12 cellular contexts compared by ENCODE assay signal in genomic region chr15:58951388-58952060, GRCh38. TPM values are rescaled to one million over a fixed set of nuclear protein-coding genes. Genes with fewer than 3 reads are reported as not detected.
DNase-seq lines count a peak whose midpoint lies in the region; TF ChIP-seq lines count a peak whose summit lies in the region.
"Had no signal": no experiment of that assay in that cellular context is flagged by ENCODE, and none has a peak within 500 bp of the region (broad histone marks: within the 10 kb centered on the region; RNA-seq: fewer than 3 reads in every experiment).

No MANE protein-coding gene starts in this region.

- no peaks in the 10 kb centered on the region for H3K27me3 Mint-ChIP-seq in type B pancreatic cell
- no peaks in the 10 kb centered on the region for H3K27me3 Mint-ChIP-seq in endothelial cell (ENCODE audit: unreplicated experiment)
- H3K27me3 Mint-ChIP-seq: activated CD4-positive, alpha-beta memory T cell treated with anti-CD3 and anti-CD28 coated beads, Interleukin-2, amount 10 ng/mL, durations not matched to agents 7 days and 5 days had no signal

- no peaks in the 10 kb centered on the region for H3K9me3 Mint-ChIP-seq in type B pancreatic cell
- H3K9me3 Mint-ChIP-seq in endothelial cell (ENCODE audit: unreplicated experiment), result no peaks in the 10 kb centered on the region
- H3K9me3 Mint-ChIP-seq: activated CD4-positive, alpha-beta memory T cell treated with anti-CD3 and anti-CD28 coated beads, Interleukin-2, amount 10 ng/mL, durations not matched to agents 7 days and 5 days had no signal

- peak; percentile 11 for DNase-seq in NCI-H82 (lab: John Stamatoyannopoulos, UW)
- DNase-seq in NCI-H82 treated with DMSO at 0.1 percent for 48 hours (lab: John Stamatoyannopoulos, UW; ENCODE audit: unreplicated experiment), result no peak
- peak; percentile 84 for DNase-seq in NCI-H748 (lab: John Stamatoyannopoulos, UW; ENCODE audit: unreplicated experiment)
- peak; percentile 88 for DNase-seq in fibroblast of the aortic adventitia (ENCODE audit: low read depth)
- no peak for DNase-seq in type B pancreatic cell (ENCODE audit: extremely low spot score, unreplicated experiment)
- no peak for DNase-seq in effector CD8-positive, alpha-beta T cell (lab: John Stamatoyannopoulos, UW)
- DNase-seq in islet precursor cell, result no peak
- no peak for DNase-seq in endothelial cell (ENCODE audit: low spot score)
- DNase-seq: activated CD4-positive, alpha-beta memory T cell treated with anti-CD3 and anti-CD28 coated beads, Interleukin-2, amount 10 ng/mL, durations not matched to agents 7 days and 5 days; Peyer's patch had no signal

- peaks cover 5% of the 10 kb centered on the region for H3K4me1 Mint-ChIP-seq in type B pancreatic cell (ENCODE audit: unreplicated experiment)
- H3K4me1 Mint-ChIP-seq in endothelial cell (ENCODE audit: unreplicated experiment), result no peaks in the 10 kb centered on the region

- H3K4me3 Mint-ChIP-seq in type B pancreatic cell (no peak overlapping the region), endothelial cell (ENCODE audit: unreplicated experiment) (no peak overlapping the region)
- H3K4me3 Mint-ChIP-seq: activated CD4-positive, alpha-beta memory T cell treated with anti-CD3 and anti-CD28 coated beads, Interleukin-2, amount 10 ng/mL, durations not matched to agents 7 days and 5 days had no signal

- no peak overlapping the region for H3K4me3 ChIP-seq in fibroblast of the aortic adventitia (ENCODE audit: low read depth, low read length)
- H3K4me3 ChIP-seq: A549, GM12878, Peyer's patch had no signal

- H3K27ac Mint-ChIP-seq in type B pancreatic cell (peak overlapping the region; percentile 13), endothelial cell (ENCODE audit: unreplicated experiment) (no peak overlapping the region)
- H3K27ac Mint-ChIP-seq: activated CD4-positive, alpha-beta memory T cell treated with anti-CD3 and anti-CD28 coated beads, Interleukin-2, amount 10 ng/mL, durations not matched to agents 7 days and 5 days had no signal

- no peak for TF ChIP-seq CTCF in fibroblast of the aortic adventitia (IDR thresholded peaks at IDR 0.05; ENCODE audit: insufficient read depth, low read length)
- no peak for TF ChIP-seq CTCF in type B pancreatic cell (conservative IDR thresholded peaks at IDR 0.05)
- TF ChIP-seq CTCF in endothelial cell (IDR thresholded peaks at IDR 0.05; ENCODE audit: unreplicated experiment), result no peak

- H3K36me3 Mint-ChIP-seq in type B pancreatic cell (no peaks in the 10 kb centered on the region), endothelial cell (ENCODE audit: low read depth, unreplicated experiment) (no peaks in the 10 kb centered on the region)

RNA-seq across cellular contexts. Expression of gene SLTM, which starts 18.0 kb away (rescaled TPM):
- total RNA-seq in fibroblast of the aortic adventitia (ENCODE audit: low replicate concordance) (68.5 and 147 TPM in 2 replicates), type B pancreatic cell (ENCODE audit: low replicate concordance) (87.9 and 103 TPM in 2 replicates), endothelial cell (ENCODE audit: unreplicated experiment) (71.9 TPM)

RNA-seq across cellular contexts. Expression of gene RNF111, which starts 35.9 kb away (rescaled TPM):
- total RNA-seq in fibroblast of the aortic adventitia (ENCODE audit: low replicate concordance) (22.8 and 40.5 TPM in 2 replicates), type B pancreatic cell (ENCODE audit: low replicate concordance) (31.0 and 33.3 TPM in 2 replicates), endothelial cell (ENCODE audit: unreplicated experiment) (53.4 TPM)

Comparison
In these comparisons a context has a peak if more than half of its experiments do, and no peak if none do; other contexts are left out.
1. DNase-seq: peak in NCI-H82 (single experiment), NCI-H748 (single experiment) and fibroblast of the aortic adventitia (single experiment); none in NCI-H82 treated with DMSO at 0.1 percent for 48 hours (single experiment), type B pancreatic cell (single experiment), effector CD8-positive, alpha-beta T cell (single experiment), islet precursor cell (single experiment) and endothelial cell (single experiment).